In genomic region chr18:21897811-21898210, GRCh38 we compare ENCODE assay signal across 8 cellular contexts.
A peak's percentile ranks its signal among the peaks of the same experiment; 100 is the strongest.
DNase-seq lines count a peak whose midpoint lies in the region; ATAC-seq and TF ChIP-seq lines count a peak whose summit lies in the region.

No MANE protein-coding gene starts in this region.

- no peak overlapping the region for H3K27ac Mint-ChIP-seq in GM23338

- H4K20me1 ChIP-seq in GM23338 (replicated peaks; ENCODE audit: insufficient read depth): no peaks in the 10 kb centered on the region

- ATAC-seq in Right ventricle myocardium inferior (peak; percentile 61), GM23338 (peak; percentile 90), HG03571 (IDR thresholded peaks at IDR 0.05; ENCODE audit: unreplicated experiment) (no peak)

- peaks cover 4% of the 10 kb centered on the region for H3K27me3 Mint-ChIP-seq in GM23338 (ENCODE audit: insufficient read depth, low read depth, poor library complexity)

- no peaks in the 10 kb centered on the region for H3K4me1 ChIP-seq in GM23338 (ENCODE audit: insufficient read depth)

- peaks cover 2% of the 10 kb centered on the region for H3K4me1 Mint-ChIP-seq in GM23338

- no peaks in the 10 kb centered on the region for H3F3A ChIP-seq in GM23338 (replicated peaks; ENCODE audit: low read depth)

- no peaks in the 10 kb centered on the region for H3K27me3 ChIP-seq in GM23338 (ENCODE audit: insufficient read depth)

- no peak for DNase-seq in Right ventricle myocardium inferior (ENCODE audit: missing footprints)
- DNase-seq in cardiac septum (ENCODE audit: low spot score): no peak
- peak; percentile 92 for DNase-seq in GM23338 (ENCODE audit: low spot score)
- DNase-seq in MV-4-11 (lab: John Stamatoyannopoulos, UW): peak; percentile 35
- peak; percentile 18 for DNase-seq in astrocyte of the cerebellum (ENCODE audit: low read depth)
- peak; percentile 53 for DNase-seq in iPS DF 4.7 (ENCODE audit: extremely low read depth, low spot score)
- peak; percentile 8 for DNase-seq in stimulated activated CD4-positive, alpha-beta T cell treated with anti-CD3 and anti-CD28 coated beads, Interleukin-4, amount 100 ng/mL, for 24 hours

- H3K9me3 Mint-ChIP-seq in GM23338: no peaks in the 10 kb centered on the region

- no peak overlapping the region for H3K4me2 ChIP-seq in GM23338

- H3K9me2 ChIP-seq in GM23338 (ENCODE audit: insufficient read depth): no peaks in the 10 kb centered on the region

- no peaks in the 10 kb centered on the region for H3K36me3 ChIP-seq in GM23338 (ENCODE audit: insufficient read depth)

- no peaks in the 10 kb centered on the region for H3K36me3 Mint-ChIP-seq in GM23338 (ENCODE audit: low read depth)

- TF ChIP-seq CTCF in GM23338 (conservative IDR thresholded peaks at IDR 0.05; ENCODE audit: low read depth in 2 of 2) (peak; percentile 78), astrocyte of the cerebellum (IDR thresholded peaks at IDR 0.05; ENCODE audit: low read depth, low read length, missing control alignments) (peak; percentile 87)

- H2AFZ ChIP-seq in GM23338: no peak overlapping the region

- H3K4me3 Mint-ChIP-seq in GM23338: no peak overlapping the region

- H3K27ac ChIP-seq in GM23338 (ENCODE audit: low read depth): no peak overlapping the region

- in situ Hi-C loops in astrocyte of the cerebellum (cut with HindIII; ENCODE audit: low sequenced_read_pairs): no loop called here

- no peak overlapping the region for H3K4me3 ChIP-seq in GM23338
- H3K4me3 ChIP-seq in astrocyte of the cerebellum (ENCODE audit: low read depth, low read length): no peak overlapping the region

- no peaks in the 10 kb centered on the region for H3K79me2 ChIP-seq in GM23338 (replicated peaks; ENCODE audit: insufficient read depth)

- intact Hi-C loops in Right ventricle myocardium inferior (cut with DNase I) (loop anchor here (5.0 kb wide), 1 partner anchor 664 kb away; no protein-coding TSS in a partner anchor), cardiac septum (cut with DNase I) (loop anchor here (5.0 to 10.0 kb wide), 3 partner anchors 99 to 807 kb away; no protein-coding TSS in a partner anchor)

TF ChIP-seq in GM23338, 12 proteins besides CTCF, POLR2A, EP300 and RAD21:
- TF ChIP-seq CREB1 (CRISPR knock-in tag; IDR thresholded peaks at IDR 0.05; ENCODE audit: low read depth): no peak
- TF ChIP-seq JUNB (IDR thresholded peaks at IDR 0.05; ENCODE audit: unreplicated experiment): no peak
- no peak for TF ChIP-seq ZNF114 (CRISPR knock-in tag; IDR thresholded peaks at IDR 0.05)
- TF ChIP-seq POLR2AphosphoS5 (IDR thresholded peaks at IDR 0.05; ENCODE audit: low read depth): no peak
- TF ChIP-seq ZNF462 (CRISPR knock-in tag; IDR thresholded peaks at IDR 0.05): no peak
- TF ChIP-seq STAT1 (IDR thresholded peaks at IDR 0.05; ENCODE audit: unreplicated experiment): no peak
- no peak for TF ChIP-seq NANOG (IDR thresholded peaks at IDR 0.05; ENCODE audit: borderline replicate concordance)
- no peak for TF ChIP-seq ETS1 (IDR thresholded peaks at IDR 0.05)
- TF ChIP-seq EZH2phosphoT487 (IDR thresholded peaks at IDR 0.05; ENCODE audit: unreplicated experiment): no peak
- no peak for TF ChIP-seq ZNF331 (CRISPR knock-in tag; IDR thresholded peaks at IDR 0.05; ENCODE audit: low read depth)
- TF ChIP-seq EZH2 (IDR thresholded peaks at IDR 0.05; ENCODE audit: low read depth, unreplicated experiment): no peak
- no peak for TF ChIP-seq REST (IDR thresholded peaks at IDR 0.05; ENCODE audit: unreplicated experiment)

Comparison
In these comparisons a context has a peak if more than half of its experiments do, and no peak if none do; other contexts are left out.
1. DNase-seq: peak in GM23338 (single experiment), MV-4-11 (single experiment), astrocyte of the cerebellum (single experiment), iPS DF 4.7 (single experiment) and stimulated activated CD4-positive, alpha-beta T cell treated with anti-CD3 and anti-CD28 coated beads, Interleukin-4, amount 100 ng/mL, for 24 hours (single experiment); none in Right ventricle myocardium inferior (single experiment) and cardiac septum (single experiment).